Comparison of ENCODE assay signal across 7 cellular contexts in the genomic region with DNA sequence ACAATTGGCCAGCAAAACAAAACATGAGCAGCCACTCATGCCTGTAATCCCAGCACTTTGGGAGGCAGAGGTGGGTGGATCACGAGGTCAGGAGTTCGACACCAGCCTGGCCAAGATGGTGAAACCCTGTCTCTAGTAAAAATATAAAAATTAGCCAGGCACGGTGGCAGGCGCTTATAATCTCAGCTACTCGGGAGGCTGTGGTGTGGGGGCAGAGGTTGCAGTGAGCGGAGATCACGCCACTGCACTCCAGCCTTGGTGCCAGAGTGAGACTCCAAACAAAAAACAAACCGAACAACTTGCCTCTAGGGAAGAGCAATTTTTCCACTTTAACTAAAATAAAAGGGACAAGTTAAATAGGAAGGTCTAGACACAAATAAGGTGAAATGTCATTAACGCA. TPM values are rescaled to one million over a fixed set of nuclear protein-coding genes. Genes with fewer than 3 reads are reported as not detected.
A peak's percentile ranks its signal among the peaks of the same experiment; 100 is the strongest.
DNase-seq lines count a peak whose midpoint lies in the region; ATAC-seq and TF ChIP-seq lines count a peak whose summit lies in the region.
"Not testable (repeated sequence)": the region's sequence is repeated elsewhere in the genome, so short reads cannot be mapped to it uniquely, and the experiment has no call there.

No MANE protein-coding gene starts in this region.

- peaks cover 67% of the 10 kb centered on the region for H3K36me3 ChIP-seq in SK-N-MC (ENCODE audit: insufficient read depth, low read length)

- peaks cover 60% of the 10 kb centered on the region for H3K4me1 Mint-ChIP-seq in CD4-positive, alpha-beta T cell (ENCODE audit: low read depth)
- peaks cover 68% of the 10 kb centered on the region for H3K4me1 Mint-ChIP-seq in HFFc6 (ENCODE audit: low read depth)
- H3K4me1 Mint-ChIP-seq in activated CD8-positive, alpha-beta T cell treated with anti-CD3 and anti-CD28 coated beads, Interleukin-2, amount 10 ng/mL, durations not matched to agents 7 days and 5 days (ENCODE audit: low read depth) = peaks cover 51% of the 10 kb centered on the region
- peaks cover 45% of the 10 kb centered on the region for H3K4me1 Mint-ChIP-seq in activated naive CD8-positive, alpha-beta T cell treated with anti-CD3 and anti-CD28 coated beads for 36 hours
- not testable (repeated sequence) for H3K4me1 Mint-ChIP-seq in endothelial cell (ENCODE audit: unreplicated experiment)
- peaks cover 54% of the 10 kb centered on the region for H3K4me1 Mint-ChIP-seq in nephron progenitor cell

- H3K27ac Mint-ChIP-seq in CD4-positive, alpha-beta T cell = peak overlapping the region; percentile 58
- H3K27ac Mint-ChIP-seq in HFFc6 = peak overlapping the region; percentile 88
- peak overlapping the region; percentile 13 for H3K27ac Mint-ChIP-seq in activated CD8-positive, alpha-beta T cell treated with anti-CD3 and anti-CD28 coated beads, Interleukin-2, amount 10 ng/mL, durations not matched to agents 7 days and 5 days
- peak overlapping the region; percentile 55 for H3K27ac Mint-ChIP-seq in activated naive CD8-positive, alpha-beta T cell treated with anti-CD3 and anti-CD28 coated beads for 36 hours
- peak overlapping the region; percentile 84 for H3K27ac Mint-ChIP-seq in endothelial cell (ENCODE audit: unreplicated experiment)
- peak overlapping the region; percentile 97 for H3K27ac Mint-ChIP-seq in nephron progenitor cell

- not testable (repeated sequence) for H3K27ac ChIP-seq in CD4-positive, alpha-beta T cell (ENCODE audit: low read depth, low read length); SK-N-MC

- not testable (repeated sequence) for H3K9me3 Mint-ChIP-seq in CD4-positive, alpha-beta T cell; HFFc6; activated CD8-positive, alpha-beta T cell treated with anti-CD3 and anti-CD28 coated beads, Interleukin-2, amount 10 ng/mL, durations not matched to agents 7 days and 5 days (ENCODE audit: insufficient read depth); activated naive CD8-positive, alpha-beta T cell treated with anti-CD3 and anti-CD28 coated beads for 36 hours; endothelial cell (ENCODE audit: unreplicated experiment); nephron progenitor cell

- H3K9ac ChIP-seq in SK-N-MC (ENCODE audit: insufficient read length) = peak overlapping the region; percentile 33

- CTCF ChIA-PET in CD4-positive, alpha-beta T cell (lab: Charles Lee) = not testable (repeated sequence)
- CTCF ChIA-PET in activated CD8-positive, alpha-beta T cell treated with anti-CD3 and anti-CD28 coated beads, Interleukin-2, amount 10 ng/mL, durations not matched to agents 7 days and 5 days (lab: Charles Lee) = interaction anchor here (1.6 kb wide), 1 partner anchor 13 kb away, joined by 6 read pairs; no protein-coding TSS in a partner anchor

- H3K4me3 ChIP-seq in SK-N-MC = peak overlapping the region; percentile 92; the same call in 1 of the 2 replicates

- not testable (repeated sequence) for H3K27me3 Mint-ChIP-seq in CD4-positive, alpha-beta T cell; HFFc6 (ENCODE audit: insufficient read depth); activated CD8-positive, alpha-beta T cell treated with anti-CD3 and anti-CD28 coated beads, Interleukin-2, amount 10 ng/mL, durations not matched to agents 7 days and 5 days (ENCODE audit: low read depth); activated naive CD8-positive, alpha-beta T cell treated with anti-CD3 and anti-CD28 coated beads for 36 hours; endothelial cell (ENCODE audit: unreplicated experiment); nephron progenitor cell (ENCODE audit: low read depth, poor library complexity)

- ATAC-seq in CD4-positive, alpha-beta T cell (ENCODE audit: poor library complexity); activated CD8-positive, alpha-beta T cell treated with anti-CD3 and anti-CD28 coated beads, Interleukin-2, amount 10 ng/mL, durations not matched to agents 7 days and 5 days: not testable (repeated sequence)

- not testable (repeated sequence) for TF ChIP-seq CTCF in CD4-positive, alpha-beta T cell (IDR thresholded peaks at IDR 0.05); HFFc6 (IDR thresholded peaks at IDR 0.05); endothelial cell (IDR thresholded peaks at IDR 0.05; ENCODE audit: unreplicated experiment); nephron progenitor cell (IDR thresholded peaks at IDR 0.05)

- H3K27me3 ChIP-seq in CD4-positive, alpha-beta T cell (ENCODE audit: control insufficient read depth, insufficient read depth, low read length) = not testable (repeated sequence)

- H3K9me3 ChIP-seq in CD4-positive, alpha-beta T cell (ENCODE audit: control insufficient read depth, low read length); SK-N-MC (ENCODE audit: low read depth, low read length): not testable (repeated sequence)

- not testable (repeated sequence) for DNase-seq in CD4-positive, alpha-beta T cell; HFFc6; SK-N-MC (ENCODE audit: low read depth, low spot score); activated CD8-positive, alpha-beta T cell treated with anti-CD3 and anti-CD28 coated beads, Interleukin-2, amount 10 ng/mL, durations not matched to agents 7 days and 5 days; activated naive CD8-positive, alpha-beta T cell treated with anti-CD3 and anti-CD28 coated beads for 36 hours; endothelial cell (ENCODE audit: low spot score); nephron progenitor cell

- POLR2A ChIA-PET in CD4-positive, alpha-beta T cell (lab: Charles Lee); activated CD8-positive, alpha-beta T cell treated with anti-CD3 and anti-CD28 coated beads, Interleukin-2, amount 10 ng/mL, durations not matched to agents 7 days and 5 days (lab: Charles Lee): not testable (repeated sequence)

- peaks cover 27% of the 10 kb centered on the region for H3K36me3 Mint-ChIP-seq in CD4-positive, alpha-beta T cell (ENCODE audit: low read depth)
- peaks cover 26% of the 10 kb centered on the region; the same call in 1 of the 2 replicates for H3K36me3 Mint-ChIP-seq in HFFc6 (ENCODE audit: low read depth)
- peaks cover 68% of the 10 kb centered on the region for H3K36me3 Mint-ChIP-seq in activated CD8-positive, alpha-beta T cell treated with anti-CD3 and anti-CD28 coated beads, Interleukin-2, amount 10 ng/mL, durations not matched to agents 7 days and 5 days (ENCODE audit: low read depth)
- peaks cover 43% of the 10 kb centered on the region for H3K36me3 Mint-ChIP-seq in activated naive CD8-positive, alpha-beta T cell treated with anti-CD3 and anti-CD28 coated beads for 36 hours
- not testable (repeated sequence) for H3K36me3 Mint-ChIP-seq in endothelial cell (ENCODE audit: low read depth, unreplicated experiment)
- peaks cover 46% of the 10 kb centered on the region for H3K36me3 Mint-ChIP-seq in nephron progenitor cell (ENCODE audit: low read depth)

- intact Hi-C loops in CD4-positive, alpha-beta T cell (cut with DNase I, micrococcal nuclease) = loop anchor here in 1 of 2 experiments (5.0 kb wide), 2 partner anchors 841 to 1226 kb away; partner anchors contain the start of gene SEC24D

- not testable (repeated sequence) for H3K4me3 Mint-ChIP-seq in CD4-positive, alpha-beta T cell; endothelial cell (ENCODE audit: unreplicated experiment)
- H3K4me3 Mint-ChIP-seq in HFFc6 (peak overlapping the region; percentile 99), nephron progenitor cell (peak overlapping the region; percentile 98)
- peak overlapping the region; percentile 40 for H3K4me3 Mint-ChIP-seq in activated CD8-positive, alpha-beta T cell treated with anti-CD3 and anti-CD28 coated beads, Interleukin-2, amount 10 ng/mL, durations not matched to agents 7 days and 5 days
- peak overlapping the region; percentile 42 for H3K4me3 Mint-ChIP-seq in activated naive CD8-positive, alpha-beta T cell treated with anti-CD3 and anti-CD28 coated beads for 36 hours

RNA-seq across cellular contexts. Expression of gene MAD2L1, which starts 2.9 kb away (rescaled TPM):
- 1 to 10 TPM; 4.6 to 5.6 TPM for total RNA-seq in CD4-positive, alpha-beta T cell
- total RNA-seq in HFFc6 (2021; fragmentation: NEBNext Ultra II Directional; extraction: Animal tissue kit (Norgen Biotek cat#: 25700)) = 10 to 100 TPM; 18.3 to 36.5 (median 31.6) TPM
- total RNA-seq in activated CD8-positive, alpha-beta T cell treated with anti-CD3 and anti-CD28 coated beads, Interleukin-2, amount 10 ng/mL, durations not matched to agents 7 days and 5 days = 10 to 100 TPM; 68.4 to 68.5 TPM
- total RNA-seq in activated naive CD8-positive, alpha-beta T cell treated with anti-CD3 and anti-CD28 coated beads for 36 hours = 100 to 1,000 TPM in 1 of 2 experiments, 10 to 100 TPM in 1; 100.0 to 106 TPM
- 11.1 TPM for total RNA-seq in endothelial cell (ENCODE audit: unreplicated experiment)

Comparison
In these comparisons a context has a peak if more than half of its experiments do, and no peak if none do; other contexts are left out.
1. H3K27ac Mint-ChIP-seq: peak in every context shown above with its lines; median percentile 97 in nephron progenitor cell; 88 in HFFc6; 84 in endothelial cell; 58 in CD4-positive, alpha-beta T cell; 55 in activated naive CD8-positive, alpha-beta T cell treated with anti-CD3 and anti-CD28 coated beads for 36 hours; 13 in activated CD8-positive, alpha-beta T cell treated with anti-CD3 and anti-CD28 coated beads, Interleukin-2, amount 10 ng/mL, durations not matched to agents 7 days and 5 days.